Comparison of ENCODE assay signal across 29 cellular contexts in genomic region chr1:243322326-243322725, GRCh38.
"Had no signal": no experiment of that assay in that cellular context is flagged by ENCODE, and none has a peak within 500 bp of the region (broad histone marks: within the 10 kb centered on the region; RNA-seq: fewer than 3 reads in every experiment).

No MANE protein-coding gene starts in this region.

- H3K4me1 Mint-ChIP-seq: neural progenitor cell; stimulated activated memory B cell treated with anti-CD40 and anti-IgM and Interleukin-4, amounts not matched to agents 10 μg/mL and 1 μg/mL and 100 μg/mL, for 72 hours had no signal

- H3K4me3 ChIP-seq: colonic mucosa, esophagus muscularis mucosa, gastrocnemius medialis, heart left ventricle, hepatocyte, left lung, neural progenitor cell, prostate gland, right atrium auricular region, skin epidermis, spleen, thoracic aorta, tibial nerve, upper lobe of left lung, uterus had no signal

- H3K9me3 ChIP-seq: colonic mucosa, esophagus muscularis mucosa, gastrocnemius medialis, heart left ventricle, left lung, prostate gland, right atrium auricular region, spleen, thoracic aorta, tibial nerve, upper lobe of left lung, uterus had no signal

- H3K36me3 Mint-ChIP-seq: neural progenitor cell had no signal

- ATAC-seq: gastrocnemius medialis; heart left ventricle; left cardiac atrium; left lung; naive thymus-derived CD4-positive, alpha-beta T cell; stimulated activated memory B cell treated with anti-CD40 and anti-IgM and Interleukin-4, amounts not matched to agents 10 μg/mL and 1 μg/mL and 100 μg/mL, for 72 hours had no signal

- H3K9me3 Mint-ChIP-seq: dendritic cell treated with granulocyte-macrophage colony-stimulating factor and Interleukin-4, amounts not matched to agents 40 ng/mL and 50 ng/mL, for 4 days; endodermal cell; naive thymus-derived CD4-positive, alpha-beta T cell; nephron; neural progenitor cell; stimulated activated memory B cell treated with anti-CD40 and anti-IgM and Interleukin-4, amounts not matched to agents 10 μg/mL and 1 μg/mL and 100 μg/mL, for 72 hours; stimulated activated naive CD8-positive, alpha-beta T cell treated with anti-CD3 and anti-CD28 coated beads, Interleukin-15, Interleukin-2, amounts not matched to agents 100 ng/mL and 50 ng/mL, for 24 hours had no signal

- H3K27me3 Mint-ChIP-seq: dendritic cell treated with granulocyte-macrophage colony-stimulating factor and Interleukin-4, amounts not matched to agents 40 ng/mL and 50 ng/mL, for 4 days; naive thymus-derived CD4-positive, alpha-beta T cell; stimulated activated memory B cell treated with anti-CD40 and anti-IgM and Interleukin-4, amounts not matched to agents 10 μg/mL and 1 μg/mL and 100 μg/mL, for 72 hours; stimulated activated naive CD8-positive, alpha-beta T cell treated with anti-CD3 and anti-CD28 coated beads, Interleukin-15, Interleukin-2, amounts not matched to agents 100 ng/mL and 50 ng/mL, for 24 hours had no signal

- H3K36me3 ChIP-seq: colonic mucosa, neural progenitor cell, prostate gland, uterus had no signal

- H3K4me3 Mint-ChIP-seq: dendritic cell treated with granulocyte-macrophage colony-stimulating factor and Interleukin-4, amounts not matched to agents 40 ng/mL and 50 ng/mL, for 4 days; endodermal cell; naive thymus-derived CD4-positive, alpha-beta T cell; nephron; neural progenitor cell; stimulated activated memory B cell treated with anti-CD40 and anti-IgM and Interleukin-4, amounts not matched to agents 10 μg/mL and 1 μg/mL and 100 μg/mL, for 72 hours; stimulated activated naive CD8-positive, alpha-beta T cell treated with anti-CD3 and anti-CD28 coated beads, Interleukin-15, Interleukin-2, amounts not matched to agents 100 ng/mL and 50 ng/mL, for 24 hours had no signal

- H3K4me1 ChIP-seq: colonic mucosa, esophagus muscularis mucosa, gastrocnemius medialis, neural progenitor cell, prostate gland, right atrium auricular region, spleen, tibial nerve, uterus had no signal

- DNase-seq: colonic mucosa; effector CD8-positive, alpha-beta T cell; endodermal cell; foreskin fibroblast; gastrocnemius medialis; heart left ventricle; left cardiac atrium; left lung; mammary epithelial cell; mesendoderm; midbrain; naive thymus-derived CD4-positive, alpha-beta T cell; nucleus accumbens; spleen; stimulated activated CD4-positive, alpha-beta T cell treated with anti-CD3 and anti-CD28 coated beads, Interleukin-4, amount 100 ng/mL, for 4 hours; upper lobe of left lung; uterus had no signal

- H3K27ac ChIP-seq: colonic mucosa, esophagus muscularis mucosa, gastrocnemius medialis, hepatocyte, left lung, neural progenitor cell, prostate gland, right atrium auricular region, skin epidermis, spleen, thoracic aorta, tibial nerve, uterus had no signal

- H3K27ac Mint-ChIP-seq: endodermal cell; nephron; neural progenitor cell; stimulated activated memory B cell treated with anti-CD40 and anti-IgM and Interleukin-4, amounts not matched to agents 10 μg/mL and 1 μg/mL and 100 μg/mL, for 72 hours; stimulated activated naive CD8-positive, alpha-beta T cell treated with anti-CD3 and anti-CD28 coated beads, Interleukin-15, Interleukin-2, amounts not matched to agents 100 ng/mL and 50 ng/mL, for 24 hours had no signal

- H3K27me3 ChIP-seq: colonic mucosa, esophagus muscularis mucosa, gastrocnemius medialis, heart left ventricle, hepatocyte, left lung, neural progenitor cell, right atrium auricular region, spleen, tibial nerve, upper lobe of left lung, uterus had no signal
